10 cellular contexts compared by ENCODE assay signal in genomic region chr9:97848582-97849237, GRCh38. TPM values are rescaled to one million over a fixed set of nuclear protein-coding genes. Genes with fewer than 3 reads are reported as not detected.
A peak's percentile ranks its signal among the peaks of the same experiment; 100 is the strongest.
DNase-seq lines count a peak whose midpoint lies in the region; ATAC-seq and TF ChIP-seq lines count a peak whose summit lies in the region.
"Had no signal": no experiment of that assay in that cellular context is flagged by ENCODE, and none has a peak within 500 bp of the region (broad histone marks: within the 10 kb centered on the region; RNA-seq: fewer than 3 reads in every experiment).

No MANE protein-coding gene starts in this region.

- peak overlapping the region; percentile 3 for H3K27ac Mint-ChIP-seq in activated CD4-positive, alpha-beta T cell treated with anti-CD3 and anti-CD28 coated beads, Interleukin-2, amount 10 ng/mL, durations not matched to agents 7 days and 5 days
- H3K27ac Mint-ChIP-seq in activated naive CD8-positive, alpha-beta T cell treated with anti-CD3 and anti-CD28 coated beads for 36 hours: no peak overlapping the region
- H3K27ac Mint-ChIP-seq: progenitor cell of endocrine pancreas had no signal

- ATAC-seq in right lobe of liver: peak; percentile 15 to 39 (median 38)
- ATAC-seq in HG02610 (IDR thresholded peaks at IDR 0.05; ENCODE audit: unreplicated experiment): no peak

- H3K27me3 ChIP-seq in right lobe of liver (peaks cover 19 to 50% of the 10 kb centered on the region in 2 donors), stomach smooth muscle (ENCODE audit: control insufficient read depth in 1 of 2, insufficient read depth in 2 of 2, low read length in 2 of 2) (peaks cover 66 to 88% of the 10 kb centered on the region in 2 donors)

- peak overlapping the region; percentile 52 for H3K4me3 Mint-ChIP-seq in activated CD4-positive, alpha-beta T cell treated with anti-CD3 and anti-CD28 coated beads, Interleukin-2, amount 10 ng/mL, durations not matched to agents 7 days and 5 days
- H3K4me3 Mint-ChIP-seq in activated naive CD8-positive, alpha-beta T cell treated with anti-CD3 and anti-CD28 coated beads for 36 hours: peak overlapping the region; percentile 66

- 5% methylated on average over 28 of the region's 52 CpGs for WGBS in right lobe of liver (ENCODE audit: insufficient coverage, low coverage, low lambda C conversion rate, missing lambda C conversion rate)

- CTCF ChIA-PET in activated CD4-positive, alpha-beta T cell treated with anti-CD3 and anti-CD28 coated beads, Interleukin-2, amount 10 ng/mL, durations not matched to agents 7 days and 5 days (lab: Charles Lee): interaction anchor here (1.3 kb wide), 1 partner anchor 11 kb away, joined by 4 read pairs; no protein-coding TSS in a partner anchor

- no peak overlapping the region for H3K27ac ChIP-seq in right lobe of liver
- no peak overlapping the region for H3K27ac ChIP-seq in stomach smooth muscle (ENCODE audit: low read length)

- no peak for DNase-seq in activated CD4-positive, alpha-beta T cell treated with anti-CD3 and anti-CD28 coated beads, Interleukin-2, amount 10 ng/mL, durations not matched to agents 7 days and 5 days
- no peak for DNase-seq in activated CD4-positive, alpha-beta T cell treated with anti-CD3 and anti-CD28 coated beads, Interleukin-2, amount 50 U/mL, for 48 hours
- DNase-seq in activated naive CD8-positive, alpha-beta T cell treated with anti-CD3 and anti-CD28 coated beads for 36 hours: peak; percentile 30
- DNase-seq in right lobe of liver (peak in 2 of 3 donors; percentile 52 to 68), Kasumi-1 (lab: John Stamatoyannopoulos, UW) (no peak), KG1 (lab: John Stamatoyannopoulos, UW) (no peak)

- H3K4me3 ChIP-seq in right lobe of liver (peak overlapping the region in 1 of 3 donors; percentile 10), stomach smooth muscle (ENCODE audit: low read length in 2 of 2) (peak overlapping the region; percentile 7 to 57)

- H3K27me3 Mint-ChIP-seq in activated CD4-positive, alpha-beta T cell treated with anti-CD3 and anti-CD28 coated beads, Interleukin-2, amount 10 ng/mL, durations not matched to agents 7 days and 5 days: peaks cover 81% of the 10 kb centered on the region
- H3K27me3 Mint-ChIP-seq in activated naive CD8-positive, alpha-beta T cell treated with anti-CD3 and anti-CD28 coated beads for 36 hours: peaks cover 85% of the 10 kb centered on the region

- H3K4me1 ChIP-seq in right lobe of liver: peaks cover 0 to 23% (median 2%) of the 10 kb centered on the region in 4 donors
- H3K4me1 ChIP-seq in stomach smooth muscle (ENCODE audit: control insufficient read depth, insufficient read depth, low read length): peaks cover 22% of the 10 kb centered on the region

- no peaks in the 10 kb centered on the region for H3K36me3 ChIP-seq in right lobe of liver
- H3K36me3 ChIP-seq in stomach smooth muscle (ENCODE audit: control insufficient read depth in 2 of 2, insufficient read depth in 2 of 2, low read length in 2 of 2): no peaks in the 10 kb centered on the region

- intact Hi-C loops in right lobe of liver (cut with DNase I): no loop called here

- H3K9me3 ChIP-seq in right lobe of liver: no peaks in the 10 kb centered on the region
- H3K9me3 ChIP-seq in stomach smooth muscle (ENCODE audit: control insufficient read depth in 2 of 2, low read length in 2 of 2): no peaks in the 10 kb centered on the region

- TF ChIP-seq CTCF in right lobe of liver (IDR thresholded peaks at IDR 0.05): no peak

- POLR2A ChIA-PET in activated CD4-positive, alpha-beta T cell treated with anti-CD3 and anti-CD28 coated beads, Interleukin-2, amount 10 ng/mL, durations not matched to agents 7 days and 5 days (lab: Charles Lee): no interaction called here

- no peaks in the 10 kb centered on the region for H3K9me3 Mint-ChIP-seq in activated CD4-positive, alpha-beta T cell treated with anti-CD3 and anti-CD28 coated beads, Interleukin-2, amount 10 ng/mL, durations not matched to agents 7 days and 5 days
- H3K9me3 Mint-ChIP-seq in activated naive CD8-positive, alpha-beta T cell treated with anti-CD3 and anti-CD28 coated beads for 36 hours: no peaks in the 10 kb centered on the region

- H3K9ac ChIP-seq in stomach smooth muscle (ENCODE audit: low read length in 2 of 2): no peak overlapping the region

- H3K36me3 Mint-ChIP-seq in activated CD4-positive, alpha-beta T cell treated with anti-CD3 and anti-CD28 coated beads, Interleukin-2, amount 10 ng/mL, durations not matched to agents 7 days and 5 days (ENCODE audit: low read depth): no peaks in the 10 kb centered on the region
- no peaks in the 10 kb centered on the region for H3K36me3 Mint-ChIP-seq in activated naive CD8-positive, alpha-beta T cell treated with anti-CD3 and anti-CD28 coated beads for 36 hours

- no peak for TF ChIP-seq POLR2A in right lobe of liver (IDR thresholded peaks at IDR 0.05)

- H3K4me1 Mint-ChIP-seq in activated CD4-positive, alpha-beta T cell treated with anti-CD3 and anti-CD28 coated beads, Interleukin-2, amount 10 ng/mL, durations not matched to agents 7 days and 5 days: peaks cover 22% of the 10 kb centered on the region
- H3K4me1 Mint-ChIP-seq in activated naive CD8-positive, alpha-beta T cell treated with anti-CD3 and anti-CD28 coated beads for 36 hours: peaks cover 17% of the 10 kb centered on the region

RNA-seq across cellular contexts. Expression of gene FOXE1, which starts 4.3 kb away (rescaled TPM):
- total RNA-seq in activated CD4-positive, alpha-beta T cell treated with anti-CD3 and anti-CD28 coated beads, Interleukin-2, amount 10 ng/mL, durations not matched to agents 7 days and 5 days: under 1 TPM in 1 of 2 experiments, not detected in 1; 0.05 TPM
- total RNA-seq in activated naive CD8-positive, alpha-beta T cell treated with anti-CD3 and anti-CD28 coated beads for 36 hours: not detected
- not detected for total RNA-seq in right lobe of liver
- total RNA-seq: activated CD8-positive, alpha-beta memory T cell treated with anti-CD3 and anti-CD28 coated beads for 36 hours had no signal

Comparison
In these comparisons a context has a peak if more than half of its experiments do, and no peak if none do; other contexts are left out.
1. DNase-seq: peak in activated naive CD8-positive, alpha-beta T cell treated with anti-CD3 and anti-CD28 coated beads for 36 hours (single experiment) and right lobe of liver (2 of 3); none in activated CD4-positive, alpha-beta T cell treated with anti-CD3 and anti-CD28 coated beads, Interleukin-2, amount 10 ng/mL, durations not matched to agents 7 days and 5 days (single experiment), activated CD4-positive, alpha-beta T cell treated with anti-CD3 and anti-CD28 coated beads, Interleukin-2, amount 50 U/mL, for 48 hours (0 of 2), Kasumi-1 (0 of 2) and KG1 (single experiment).